Comparison of ENCODE assay signal across 1 cellular context in genomic region chr20:3846378-3846739, GRCh38.
TF ChIP-seq lines count a peak whose summit lies in the region.

No MANE protein-coding gene starts in this region.

TF ChIP-seq in HepG2, 621 proteins besides CTCF, POLR2A, EP300 and RAD21 (continued from another document and continues in another):
- TF ChIP-seq SAFB2 (CRISPR knock-in tag; IDR thresholded peaks at IDR 0.05; ENCODE audit: borderline replicate concordance, low read depth) (no peak), ZNF280B (CRISPR knock-in tag; IDR thresholded peaks at IDR 0.05; ENCODE audit: borderline replicate concordance) (0 out of 2 replicates have a peak, but pooled peaks have one; percentile 1), TSC22D2 (CRISPR knock-in tag; IDR thresholded peaks at IDR 0.05; ENCODE audit: borderline replicate concordance) (no peak; the same call in none of the 2 replicates), RFXANK (CRISPR knock-in tag; IDR thresholded peaks at IDR 0.05) (no peak), ZBTB21 (CRISPR knock-in tag; IDR thresholded peaks at IDR 0.05) (no peak), NFKB2 (CRISPR knock-in tag; IDR thresholded peaks at IDR 0.05; ENCODE audit: borderline replicate concordance) (no peak; the same call in none of the 2 replicates), BCL3 (CRISPR knock-in tag; IDR thresholded peaks at IDR 0.05) (no peak), E2F5 (CRISPR knock-in tag; conservative IDR thresholded peaks at IDR 0.05) (no peak), SATB2 (CRISPR knock-in tag; IDR thresholded peaks at IDR 0.05) (peak; percentile 93; the same call in 1 of the 2 replicates), ZMYM2 (CRISPR knock-in tag; IDR thresholded peaks at IDR 0.05) (no peak), NR2F1 (CRISPR knock-in tag; IDR thresholded peaks at IDR 0.05) (no peak), KDM5B (CRISPR knock-in tag; IDR thresholded peaks at IDR 0.05; ENCODE audit: borderline replicate concordance) (no peak), IRF2 (CRISPR knock-in tag; IDR thresholded peaks at IDR 0.05) (0 out of 2 replicates have a peak, but pooled peaks have one; percentile 63), ZNF790 (CRISPR knock-in tag; IDR thresholded peaks at IDR 0.05; ENCODE audit: borderline replicate concordance) (no peak), E2F1 (CRISPR knock-in tag; IDR thresholded peaks at IDR 0.05) (peak; percentile 86; the same call in 1 of the 2 replicates), MYNN (CRISPR knock-in tag; IDR thresholded peaks at IDR 0.05; ENCODE audit: low read depth) (no peak), ZNF224 (CRISPR knock-in tag; IDR thresholded peaks at IDR 0.05) (no peak; the same call in 1 of the 2 replicates), SNAI1 (CRISPR knock-in tag; IDR thresholded peaks at IDR 0.05; ENCODE audit: borderline replicate concordance) (0 out of 2 replicates have a peak, but pooled peaks have one; percentile 35), SNAPC2 (CRISPR knock-in tag; IDR thresholded peaks at IDR 0.05) (no peak), SP5 (CRISPR knock-in tag; IDR thresholded peaks at IDR 0.05; ENCODE audit: borderline replicate concordance, low read depth) (no peak), RFX3 (CRISPR knock-in tag; IDR thresholded peaks at IDR 0.05) (no peak), GATAD1 (CRISPR knock-in tag; IDR thresholded peaks at IDR 0.05) (no peak), SMARCC2 (IDR thresholded peaks at IDR 0.05) (no peak), ZBTB20 (CRISPR knock-in tag; IDR thresholded peaks at IDR 0.05; ENCODE audit: borderline replicate concordance, low read depth) (no peak), IRF1 (CRISPR knock-in tag; IDR thresholded peaks at IDR 0.05; ENCODE audit: low read depth) (no peak), ZBTB3 (CRISPR knock-in tag; IDR thresholded peaks at IDR 0.05; ENCODE audit: borderline replicate concordance, low read depth) (no peak), CAMTA2 (CRISPR knock-in tag; IDR thresholded peaks at IDR 0.05; ENCODE audit: borderline replicate concordance) (0 out of 2 replicates have a peak, but pooled peaks have one; percentile 7), FIP1L1 (IDR thresholded peaks at IDR 0.05; ENCODE audit: borderline replicate concordance, insufficient read depth, low read depth, low read length) (no peak), HOMEZ (CRISPR knock-in tag; IDR thresholded peaks at IDR 0.05; ENCODE audit: low read depth) (no peak; the same call in 1 of the 2 replicates), TBX2 (CRISPR knock-in tag; IDR thresholded peaks at IDR 0.05; ENCODE audit: borderline replicate concordance) (no peak; the same call in 1 of the 2 replicates), ATF2 (CRISPR knock-in tag; IDR thresholded peaks at IDR 0.05) (no peak), TMF1 (CRISPR knock-in tag; IDR thresholded peaks at IDR 0.05; ENCODE audit: low read depth) (no peak), TAF15 (IDR thresholded peaks at IDR 0.05; ENCODE audit: low read depth, low read length, poor library complexity, severe bottlenecking) (peak; percentile 73), ATF5 (CRISPR knock-in tag; IDR thresholded peaks at IDR 0.05; ENCODE audit: low read depth) (no peak), AKAP8 (CRISPR knock-in tag; IDR thresholded peaks at IDR 0.05) (0 out of 2 replicates have a peak, but pooled peaks have one; percentile 10), RERE (CRISPR knock-in tag; IDR thresholded peaks at IDR 0.05; ENCODE audit: low read depth) (no peak; the same call in 1 of the 2 replicates), ZFP36L1 (CRISPR knock-in tag; IDR thresholded peaks at IDR 0.05) (no peak), PLRG1 (conservative IDR thresholded peaks at IDR 0.05) (no peak), MAFG (CRISPR knock-in tag; IDR thresholded peaks at IDR 0.05) (no peak), ZBTB44 (CRISPR knock-in tag; IDR thresholded peaks at IDR 0.05) (no peak), KDM6A (CRISPR knock-in tag; IDR thresholded peaks at IDR 0.05; ENCODE audit: low read depth) (no peak), ZUFSP (CRISPR knock-in tag; IDR thresholded peaks at IDR 0.05; ENCODE audit: borderline replicate concordance) (no peak)
